Comparison of ENCODE assay signal across 14 cellular contexts in the genomic region with DNA sequence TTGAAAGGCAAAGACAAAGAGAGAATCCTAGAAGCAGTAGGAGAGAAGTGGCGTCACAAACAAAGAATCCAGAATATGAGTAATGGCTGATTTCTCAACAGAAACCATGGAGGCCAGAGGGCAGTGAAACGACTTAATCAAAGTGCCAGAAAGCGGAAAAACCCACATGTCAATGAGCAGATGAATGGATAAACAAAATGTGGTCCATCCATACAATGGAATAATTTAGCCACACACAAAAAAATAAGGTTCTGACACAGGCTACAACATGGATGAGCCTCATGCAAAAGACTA. TPM values are rescaled to one million over a fixed set of nuclear protein-coding genes. Genes with fewer than 3 reads are reported as not detected.
DNase-seq lines count a peak whose midpoint lies in the region; ATAC-seq and TF ChIP-seq lines count a peak whose summit lies in the region.
"Had no signal": no experiment of that assay in that cellular context is flagged by ENCODE, and none has a peak within 500 bp of the region (broad histone marks: within the 10 kb centered on the region; RNA-seq: fewer than 3 reads in every experiment).

No MANE protein-coding gene starts in this region.

- H3K36me3 Mint-ChIP-seq in activated naive CD8-positive, alpha-beta T cell treated with anti-CD3 and anti-CD28 coated beads, Interleukin-2, amount 50 U/mL, for 24 hours (ENCODE audit: low read depth) = no peaks in the 10 kb centered on the region
- H3K36me3 Mint-ChIP-seq in activated naive CD8-positive, alpha-beta T cell treated with anti-CD3 and anti-CD28 coated beads for 36 hours = no peaks in the 10 kb centered on the region
- H3K36me3 Mint-ChIP-seq in activated T-helper 17 cell treated with anti-CD3 and anti-CD28 coated beads, Interleukin-2, amount 50 U/mL, for 72 hours (ENCODE audit: low read depth) = peaks cover 18% of the 10 kb centered on the region
- H3K36me3 Mint-ChIP-seq in CD14-positive monocyte = peaks cover 12 to 28% of the 10 kb centered on the region in 2 donors

- ATAC-seq in activated naive CD8-positive, alpha-beta T cell treated with anti-CD3 and anti-CD28 coated beads, Interleukin-2, amount 50 U/mL, for 24 hours = no peak
- peak; percentile 91 for ATAC-seq in activated T-helper 17 cell treated with anti-CD3 and anti-CD28 coated beads, Interleukin-2, amount 50 U/mL, for 72 hours (replicated peaks)
- no peak for ATAC-seq in HG03439 (IDR thresholded peaks at IDR 0.05; ENCODE audit: unreplicated experiment)
- ATAC-seq: esophagus mucosa, GM12878 had no signal

- DNase-seq in activated naive CD8-positive, alpha-beta T cell treated with anti-CD3 and anti-CD28 coated beads, Interleukin-2, amount 50 U/mL, for 24 hours = no peak
- no peak for DNase-seq in activated naive CD8-positive, alpha-beta T cell treated with anti-CD3 and anti-CD28 coated beads for 36 hours
- peak; percentile 70 to 79 for DNase-seq in foreskin fibroblast
- no peak for DNase-seq in CD14-positive monocyte (ENCODE audit: low spot score)
- no peak for DNase-seq in hypothalamus (lab: John Stamatoyannopoulos, UW)
- no peak for DNase-seq in DMS153 treated with DMSO at 0.1 percent for 48 hours (lab: John Stamatoyannopoulos, UW; ENCODE audit: unreplicated experiment)
- DNase-seq: activated naive CD4-positive, alpha-beta T cell treated with anti-CD3 and anti-CD28 coated beads, Interleukin-2, amount 50 U/mL, for 16 hours; NCI-H1417 treated with DMSO at 0.1 percent for 48 hours; NCI-H524; thyroid gland had no signal

- H3K27me3 Mint-ChIP-seq in activated naive CD8-positive, alpha-beta T cell treated with anti-CD3 and anti-CD28 coated beads, Interleukin-2, amount 50 U/mL, for 24 hours = no peaks in the 10 kb centered on the region
- H3K27me3 Mint-ChIP-seq in activated naive CD8-positive, alpha-beta T cell treated with anti-CD3 and anti-CD28 coated beads for 36 hours = no peaks in the 10 kb centered on the region
- H3K27me3 Mint-ChIP-seq in activated T-helper 17 cell treated with anti-CD3 and anti-CD28 coated beads, Interleukin-2, amount 50 U/mL, for 72 hours = no peaks in the 10 kb centered on the region
- peaks cover 0 to 2% (median 0%) of the 10 kb centered on the region in 3 donors for H3K27me3 Mint-ChIP-seq in CD14-positive monocyte (ENCODE audit: low read depth in 3 of 3)

- intact Hi-C loops in CD14-positive monocyte (cut with micrococcal nuclease) = loop anchor here in 1 of 2 donors (10.0 kb wide), 1 partner anchor 265 kb away; no protein-coding TSS in a partner anchor

- no peak for TF ChIP-seq CTCF in foreskin fibroblast (IDR thresholded peaks at IDR 0.05; ENCODE audit: low read depth, low read length)
- TF ChIP-seq CTCF in CD14-positive monocyte (IDR thresholded peaks at IDR 0.05) = no peak

- H3K27ac Mint-ChIP-seq in activated naive CD8-positive, alpha-beta T cell treated with anti-CD3 and anti-CD28 coated beads, Interleukin-2, amount 50 U/mL, for 24 hours = peak overlapping the region; percentile 2
- no peak overlapping the region for H3K27ac Mint-ChIP-seq in activated naive CD8-positive, alpha-beta T cell treated with anti-CD3 and anti-CD28 coated beads for 36 hours
- peak overlapping the region; percentile 77 for H3K27ac Mint-ChIP-seq in activated T-helper 17 cell treated with anti-CD3 and anti-CD28 coated beads, Interleukin-2, amount 50 U/mL, for 72 hours
- H3K27ac Mint-ChIP-seq in CD14-positive monocyte = no peak overlapping the region

- no peak overlapping the region for H3K4me3 ChIP-seq in foreskin fibroblast (ENCODE audit: low read depth in 1 of 2, low read length in 2 of 2)
- H3K4me3 ChIP-seq: GM12878, thyroid gland had no signal

- no peak overlapping the region for H3K4me3 Mint-ChIP-seq in activated naive CD8-positive, alpha-beta T cell treated with anti-CD3 and anti-CD28 coated beads, Interleukin-2, amount 50 U/mL, for 24 hours
- H3K4me3 Mint-ChIP-seq in activated naive CD8-positive, alpha-beta T cell treated with anti-CD3 and anti-CD28 coated beads for 36 hours = no peak overlapping the region
- peak overlapping the region; percentile 3 for H3K4me3 Mint-ChIP-seq in activated T-helper 17 cell treated with anti-CD3 and anti-CD28 coated beads, Interleukin-2, amount 50 U/mL, for 72 hours
- no peak overlapping the region for H3K4me3 Mint-ChIP-seq in CD14-positive monocyte

- no peaks in the 10 kb centered on the region for H3K9me3 Mint-ChIP-seq in activated naive CD8-positive, alpha-beta T cell treated with anti-CD3 and anti-CD28 coated beads, Interleukin-2, amount 50 U/mL, for 24 hours
- H3K9me3 Mint-ChIP-seq in activated naive CD8-positive, alpha-beta T cell treated with anti-CD3 and anti-CD28 coated beads for 36 hours = no peaks in the 10 kb centered on the region
- H3K9me3 Mint-ChIP-seq in activated T-helper 17 cell treated with anti-CD3 and anti-CD28 coated beads, Interleukin-2, amount 50 U/mL, for 72 hours = no peaks in the 10 kb centered on the region
- no peaks in the 10 kb centered on the region for H3K9me3 Mint-ChIP-seq in CD14-positive monocyte

- peaks cover 8% of the 10 kb centered on the region for H3K4me1 Mint-ChIP-seq in activated naive CD8-positive, alpha-beta T cell treated with anti-CD3 and anti-CD28 coated beads, Interleukin-2, amount 50 U/mL, for 24 hours
- peaks cover 4% of the 10 kb centered on the region for H3K4me1 Mint-ChIP-seq in activated naive CD8-positive, alpha-beta T cell treated with anti-CD3 and anti-CD28 coated beads for 36 hours
- H3K4me1 Mint-ChIP-seq in activated T-helper 17 cell treated with anti-CD3 and anti-CD28 coated beads, Interleukin-2, amount 50 U/mL, for 72 hours = peaks cover 7% of the 10 kb centered on the region
- H3K4me1 Mint-ChIP-seq in CD14-positive monocyte = peaks cover 6% of the 10 kb centered on the region

RNA-seq across cellular contexts. Expression of gene RANBP3, which starts 52.2 kb away (rescaled TPM):
- 100 to 1,000 TPM in 1 of 2 experiments, 10 to 100 TPM in 1; 94.0 to 109 TPM for total RNA-seq in activated naive CD8-positive, alpha-beta T cell treated with anti-CD3 and anti-CD28 coated beads for 36 hours
- 100 to 1,000 TPM in 1 of 2 donors, 10 to 100 TPM in 1; 81.4 to 112 TPM for total RNA-seq in activated T-helper 17 cell treated with anti-CD3 and anti-CD28 coated beads, Interleukin-2, amount 50 U/mL, for 72 hours
- 1 to 10 TPM; 4.5 to 8.1 TPM for polyA plus RNA-seq in CD14-positive monocyte

Comparison
In these comparisons a context has a peak if more than half of its experiments do, and no peak if none do; other contexts are left out.
1. H3K27ac Mint-ChIP-seq: peak in activated naive CD8-positive, alpha-beta T cell treated with anti-CD3 and anti-CD28 coated beads, Interleukin-2, amount 50 U/mL, for 24 hours (single experiment) and activated T-helper 17 cell treated with anti-CD3 and anti-CD28 coated beads, Interleukin-2, amount 50 U/mL, for 72 hours (single experiment); none in activated naive CD8-positive, alpha-beta T cell treated with anti-CD3 and anti-CD28 coated beads for 36 hours (single experiment) and CD14-positive monocyte (0 of 7).
2. DNase-seq: peak in foreskin fibroblast (2 of 2); none in activated naive CD8-positive, alpha-beta T cell treated with anti-CD3 and anti-CD28 coated beads, Interleukin-2, amount 50 U/mL, for 24 hours (single experiment), activated naive CD8-positive, alpha-beta T cell treated with anti-CD3 and anti-CD28 coated beads for 36 hours (single experiment), CD14-positive monocyte (single experiment), hypothalamus (0 of 51) and DMS153 treated with DMSO at 0.1 percent for 48 hours (single experiment).